ENCODE assay signal across 17 cellular contexts in genomic region chr18:21996261-21996892, GRCh38.
DNase-seq lines count a peak whose midpoint lies in the region; ATAC-seq and TF ChIP-seq lines count a peak whose summit lies in the region.
"Had no signal": no experiment of that assay in that cellular context is flagged by ENCODE, and none has a peak within 500 bp of the region (broad histone marks: within the 10 kb centered on the region; RNA-seq: fewer than 3 reads in every experiment).

No MANE protein-coding gene starts in this region.

- H3K27me3 ChIP-seq in aorta (ENCODE audit: control insufficient read depth in 1 of 2, insufficient read depth in 2 of 2, low read length in 1 of 2), result no peaks in the 10 kb centered on the region
- H3K27me3 ChIP-seq: suprapubic skin had no signal

- intact Hi-C loops in Right ventricle myocardium inferior (cut with DNase I) (loop anchor here (5.0 kb wide), 1 partner anchor 371 kb away; no protein-coding TSS in a partner anchor), cardiac septum (cut with DNase I) (loop anchor here (2.0 to 10.0 kb wide), 4 partner anchors 39 to 566 kb away; no protein-coding TSS in a partner anchor), mucosa of descending colon (cut with DNase I, micrococcal nuclease) (loop anchor here in 1 of 2 donors (5.0 kb wide), 1 partner anchor 171 kb away; the partner anchor contains the start of gene GATA6), aorta (cut with DNase I) (loop anchor here (2.0 to 10.0 kb wide), 3 partner anchors 168 to 566 kb away; partner anchors contain the start of gene GATA6 (in 1 of the 2))

- H3K36me3 ChIP-seq in mucosa of descending colon (ENCODE audit: low read depth), result no peaks in the 10 kb centered on the region
- no peaks in the 10 kb centered on the region for H3K36me3 ChIP-seq in aorta (ENCODE audit: control insufficient read depth in 1 of 2, insufficient read depth in 2 of 2, low read length in 1 of 2)
- H3K36me3 ChIP-seq: prostate gland, suprapubic skin had no signal

- H3K4me3 ChIP-seq in fibroblast of mammary gland (ENCODE audit: control insufficient read depth, low read depth, low read length) (no peak overlapping the region), mucosa of descending colon (no peak overlapping the region), aorta (ENCODE audit: low read length in 2 of 2) (no peak overlapping the region)
- H3K4me3 ChIP-seq: prostate gland, suprapubic skin had no signal

- ATAC-seq in Right ventricle myocardium inferior (peak; percentile 52), mucosa of descending colon (peak; percentile 66), aorta (ENCODE audit: low FRiP score) (peak; percentile 39), HG02870 (IDR thresholded peaks at IDR 0.05; ENCODE audit: unreplicated experiment) (no peak)
- ATAC-seq: activated naive CD4-positive, alpha-beta T cell treated with anti-CD3 and anti-CD28 coated beads, Interleukin-2, amount 50 U/mL, for 72 hours; PC-3 had no signal

- peaks cover 20% of the 10 kb centered on the region for H3K4me1 ChIP-seq in mucosa of descending colon (ENCODE audit: low read depth)
- H3K4me1 ChIP-seq in aorta (ENCODE audit: control insufficient read depth in 1 of 2, insufficient read depth in 2 of 2, low read length in 2 of 2), result no peaks in the 10 kb centered on the region
- H3K4me1 ChIP-seq: prostate gland, suprapubic skin had no signal

- TF ChIP-seq CTCF in fibroblast of mammary gland (conservative IDR thresholded peaks at IDR 0.05; ENCODE audit: control insufficient read depth, insufficient read depth, low read depth, low read length) (no peak), mucosa of descending colon (IDR thresholded peaks at IDR 0.05) (no peak)

- H3K27ac ChIP-seq in aorta (ENCODE audit: low read depth in 1 of 2, low read length in 2 of 2), result no peak overlapping the region
- H3K27ac ChIP-seq: prostate gland, suprapubic skin had no signal

- WGBS in aorta, 2 donors, result 62 to 72% methylated on average over 5 of the region's 5 CpGs

- no peak for DNase-seq in Right ventricle myocardium inferior (ENCODE audit: missing footprints)
- DNase-seq in cardiac septum (ENCODE audit: low spot score), result no peak
- peak; percentile 22 for DNase-seq in fibroblast of mammary gland (ENCODE audit: low read depth)
- DNase-seq in mucosa of descending colon, result peak; percentile 44 to 68 (median 49)
- no peak for DNase-seq in aorta
- DNase-seq in nucleus accumbens (lab: John Stamatoyannopoulos, UW), result no peak
- no peak for DNase-seq in stimulated activated CD4-positive, alpha-beta T cell treated with anti-CD3 and anti-CD28 coated beads, Interleukin-15, amount 100 ng/mL, for 24 hours
- DNase-seq: 8988T; activated CD4-positive, alpha-beta T cell treated with anti-CD3 and anti-CD28 coated beads, Interleukin-2, amount 50 U/mL, for 1 hour; DND-41; NCI-H2029; NCI-H526 treated with DMSO at 0.1 percent for 48 hours; PC-3 had no signal

- H3K9me3 ChIP-seq in mucosa of descending colon (no peaks in the 10 kb centered on the region), aorta (ENCODE audit: control insufficient read depth, low read length) (no peaks in the 10 kb centered on the region)
- H3K9me3 ChIP-seq: prostate gland, suprapubic skin had no signal

Comparison
In these comparisons a context has a peak if more than half of its experiments do, and no peak if none do; other contexts are left out.
1. DNase-seq: peak in fibroblast of mammary gland (single experiment) and mucosa of descending colon (3 of 3); none in Right ventricle myocardium inferior (single experiment), cardiac septum (single experiment), aorta (0 of 2), nucleus accumbens (0 of 56) and stimulated activated CD4-positive, alpha-beta T cell treated with anti-CD3 and anti-CD28 coated beads, Interleukin-15, amount 100 ng/mL, for 24 hours (single experiment).